8 cellular contexts compared by ENCODE assay signal in genomic region chr13:42720116-42720857, GRCh38.
A peak's percentile ranks its signal among the peaks of the same experiment; 100 is the strongest.
DNase-seq lines count a peak whose midpoint lies in the region; ATAC-seq, FAIRE-seq and TF ChIP-seq lines count a peak whose summit lies in the region.

No MANE protein-coding gene starts in this region.

- DNase-seq in AG08395 (ENCODE audit: low spot score) = peak; percentile 90
- no peak for DNase-seq in DMS 273 treated with DMSO at 0.1 percent for 48 hours (lab: John Stamatoyannopoulos, UW)
- no peak for DNase-seq in DMS79 (lab: John Stamatoyannopoulos, UW)

- ATAC-seq in HG02852 (IDR thresholded peaks at IDR 0.05; ENCODE audit: unreplicated experiment) = peak; percentile 59
- ATAC-seq in SK-N-SH treated with all-trans-retinoic acid at 6 μM for 48 hours = peak; percentile 99
- no peak for ATAC-seq in GM18873 (IDR thresholded peaks at IDR 0.05; ENCODE audit: low FRiP score, unreplicated experiment)
- ATAC-seq in GM21529 (IDR thresholded peaks at IDR 0.05; ENCODE audit: unreplicated experiment) = no peak

- FAIRE-seq in islet of Langerhans (lab: Jason Lieb, UNC) = peak; percentile 82

TF ChIP-seq in SK-N-SH treated with all-trans-retinoic acid at 6 μM for 48 hours, 23 proteins besides CTCF, POLR2A, EP300 and RAD21:
- TF ChIP-seq CREB5 (CRISPR knock-in tag; IDR thresholded peaks at IDR 0.05; ENCODE audit: low read depth) = peak; percentile 62; the same call in 1 of the 2 replicates
- no peak for TF ChIP-seq RARB (CRISPR knock-in tag; IDR thresholded peaks at IDR 0.05)
- TF ChIP-seq PATZ1 (CRISPR knock-in tag; IDR thresholded peaks at IDR 0.05; ENCODE audit: borderline replicate concordance) = no peak
- TF ChIP-seq ZFP3 (CRISPR knock-in tag; IDR thresholded peaks at IDR 0.05) = 0 out of 2 replicates have a peak, but pooled peaks have one; percentile 12
- TF ChIP-seq OSR1 (CRISPR knock-in tag; IDR thresholded peaks at IDR 0.05) = no peak
- no peak for TF ChIP-seq ZNF70 (CRISPR knock-in tag; IDR thresholded peaks at IDR 0.05)
- no peak for TF ChIP-seq TSHZ2 (CRISPR knock-in tag; IDR thresholded peaks at IDR 0.05)
- no peak for TF ChIP-seq ZNF565 (CRISPR knock-in tag; conservative IDR thresholded peaks at IDR 0.05; ENCODE audit: low read depth)
- TF ChIP-seq ZC3H10 (CRISPR knock-in tag; IDR thresholded peaks at IDR 0.05) = peak; percentile 39; the same call in 1 of the 2 replicates
- TF ChIP-seq POU6F1 (CRISPR knock-in tag; IDR thresholded peaks at IDR 0.05; ENCODE audit: borderline replicate concordance, low read depth) = 0 out of 2 replicates have a peak, but pooled peaks have one; percentile 65
- TF ChIP-seq TOX (CRISPR knock-in tag; IDR thresholded peaks at IDR 0.05; ENCODE audit: borderline replicate concordance) = 0 out of 2 replicates have a peak, but pooled peaks have one; percentile 67
- TF ChIP-seq SNAI2 (CRISPR knock-in tag; IDR thresholded peaks at IDR 0.05) = no peak
- TF ChIP-seq ZNF8 (CRISPR knock-in tag; IDR thresholded peaks at IDR 0.05) = no peak
- no peak for TF ChIP-seq ESRRG (CRISPR knock-in tag; IDR thresholded peaks at IDR 0.05)
- no peak for TF ChIP-seq TCF4 (CRISPR knock-in tag; IDR thresholded peaks at IDR 0.05; ENCODE audit: borderline replicate concordance)
- no peak for TF ChIP-seq BACH2 (CRISPR knock-in tag; IDR thresholded peaks at IDR 0.05; ENCODE audit: borderline replicate concordance)
- TF ChIP-seq PPARA (CRISPR knock-in tag; IDR thresholded peaks at IDR 0.05; ENCODE audit: borderline replicate concordance) = no peak
- no peak for TF ChIP-seq CSDC2 (CRISPR knock-in tag; IDR thresholded peaks at IDR 0.05)
- no peak for TF ChIP-seq GLIS3 (CRISPR knock-in tag; IDR thresholded peaks at IDR 0.05)
- no peak for TF ChIP-seq ARNTL (CRISPR knock-in tag; IDR thresholded peaks at IDR 0.05; ENCODE audit: borderline replicate concordance, low read depth)
- no peak for TF ChIP-seq CSRNP3 (CRISPR knock-in tag; IDR thresholded peaks at IDR 0.05)
- TF ChIP-seq ISL1 (CRISPR knock-in tag; IDR thresholded peaks at IDR 0.05) = peak; percentile 95
- no peak for TF ChIP-seq ZFP30 (CRISPR knock-in tag; IDR thresholded peaks at IDR 0.05)

Comparison
In these comparisons a context has a peak if more than half of its experiments do, and no peak if none do; other contexts are left out.
1. ATAC-seq: peak in HG02852 (single experiment) and SK-N-SH treated with all-trans-retinoic acid at 6 μM for 48 hours (single experiment); none in GM18873 (single experiment) and GM21529 (single experiment).